In genomic region chr5:14676320-14676719, GRCh38 we compare ENCODE assay signal across 8 cellular contexts. TPM values are rescaled to one million over a fixed set of nuclear protein-coding genes. Genes with fewer than 3 reads are reported as not detected.
DNase-seq lines count a peak whose midpoint lies in the region; ATAC-seq, FAIRE-seq and TF ChIP-seq lines count a peak whose summit lies in the region.

No MANE protein-coding gene starts in this region.

- H3K4me1 Mint-ChIP-seq in type B pancreatic cell (ENCODE audit: unreplicated experiment), result peaks cover 36% of the 10 kb centered on the region

- intact Hi-C loops in OCI-LY7 (cut with micrococcal nuclease; ENCODE audit: unreplicated experiment), result no loop called here

- no peak overlapping the region for H2BK120ac ChIP-seq in H1 (replicated peaks; ENCODE audit: low read depth, low read length)

- H3K9ac ChIP-seq in H1 (replicated peaks in 1 of 4; ENCODE audit: extremely low read depth in 1 of 4, low read depth in 3 of 4, low read length in 3 of 4), result no peak overlapping the region

- H2BK12ac ChIP-seq in H1 (ENCODE audit: low read depth, low read length), result no peak overlapping the region

- H4K5ac ChIP-seq in H1 (ENCODE audit: insufficient read length, low read depth, low read length), result no peak overlapping the region

- H3K4me2 ChIP-seq in OCI-LY7 (ENCODE audit: low read length), result peak overlapping the region; percentile 72
- H3K4me2 ChIP-seq in H1 (ENCODE audit: insufficient read depth in 1 of 2, low read depth in 2 of 2, low read length in 2 of 2), result no peak overlapping the region

- no peak overlapping the region for H2AK5ac ChIP-seq in H1 (ENCODE audit: low read depth, low read length)

- peaks cover 18% of the 10 kb centered on the region for H3K36me3 Mint-ChIP-seq in type B pancreatic cell

- H3K27me3 ChIP-seq in H1 (replicated peaks in 1 of 4; ENCODE audit: control insufficient read depth in 3 of 4, extremely low read depth in 1 of 4, insufficient read depth in 3 of 4, low read length in 3 of 4), result no peaks in the 10 kb centered on the region

- H3K9me2 ChIP-seq in OCI-LY7 (ENCODE audit: insufficient read depth, low read length), result no peaks in the 10 kb centered on the region

- H2AFZ ChIP-seq in OCI-LY7 (ENCODE audit: low read length), result no peak overlapping the region
- H2AFZ ChIP-seq in H1 (ENCODE audit: low read length), result no peak overlapping the region

- H3K9me3 Mint-ChIP-seq in type B pancreatic cell, result no peaks in the 10 kb centered on the region

- peak; percentile 57 to 62 for ATAC-seq in activated CD4-positive, CD25-positive, alpha-beta regulatory T cell treated with anti-CD3 and anti-CD28 coated beads, Interleukin-2, amount 50 U/mL, for 24 hours
- peak; percentile 48 for ATAC-seq in HG02885 (IDR thresholded peaks at IDR 0.05; ENCODE audit: poor library complexity, unreplicated experiment)

- H2BK5ac ChIP-seq in H1 (ENCODE audit: low read depth, low read length), result 0 out of 2 replicates have a peak overlapping the region, but pooled peaks have one; percentile 36

- H3K4ac ChIP-seq in H1 (replicated peaks; ENCODE audit: insufficient read length, low read depth, low read length), result no peak overlapping the region

- H4K20me1 ChIP-seq in OCI-LY7 (ENCODE audit: insufficient read depth, low read length), result peaks cover 17% of the 10 kb centered on the region
- peaks cover 1 to 4% of the 10 kb centered on the region in 2 experiments for H4K20me1 ChIP-seq in H1 (replicated peaks in 1 of 2; ENCODE audit: control insufficient read depth in 1 of 2, insufficient read depth in 2 of 2, low read length in 2 of 2)

- no peak for TF ChIP-seq EP300 in H1 (IDR thresholded peaks at IDR 0.05; ENCODE audit: borderline replicate concordance in 1 of 2, low read depth in 2 of 2, low read length in 2 of 2)

- H4K8ac ChIP-seq in H1 (ENCODE audit: extremely low read depth, insufficient read depth, low read length), result no peak overlapping the region; the same call in 1 of the 2 replicates

- H3K79me1 ChIP-seq in H1 (ENCODE audit: low read depth, low read length), result peaks cover 11% of the 10 kb centered on the region; the same call in 1 of the 2 replicates

- H2BK20ac ChIP-seq in H1 (ENCODE audit: low read length), result 0 out of 2 replicates have a peak overlapping the region, but pooled peaks have one; percentile 6

- no peak for DNase-seq in activated CD4-positive, CD25-positive, alpha-beta regulatory T cell treated with anti-CD3 and anti-CD28 coated beads, Interleukin-2, amount 50 U/mL, for 72 hours
- DNase-seq in OCI-LY7 (ENCODE audit: low spot score), result no peak
- no peak for DNase-seq in H1 (ENCODE audit: low read depth in 1 of 2, low spot score in 2 of 2)
- DNase-seq in stimulated activated CD8-positive, alpha-beta memory T cell treated with anti-CD3 and anti-CD28 coated beads, Interleukin-4, amount 100 ng/mL, for 48 hours, result peak; percentile 63
- no peak for DNase-seq in NCI-H2171 treated with DMSO at 0.1 percent for 48 hours (lab: John Stamatoyannopoulos, UW)
- DNase-seq in type B pancreatic cell (ENCODE audit: extremely low spot score, unreplicated experiment), result no peak

- no peak overlapping the region for H3K4me3 ChIP-seq in OCI-LY7 (ENCODE audit: low read depth, low read length, poor library complexity, severe bottlenecking)
- H3K4me3 ChIP-seq in H1 (ENCODE audit: extremely low read depth in 1 of 4, insufficient read depth in 2 of 4, low read depth in 3 of 4, low read length in 4 of 4), result no peak overlapping the region

- POLR2A ChIA-PET in OCI-LY7 (lab: Charles Lee) (interaction anchor here (0.7 to 2.1 kb wide), 4 partner anchors 8 to 82 kb away, joined by 3 to 7 read pairs (median 6); no protein-coding TSS in a partner anchor), H1 (lab: Charles Lee; ENCODE audit: partially characterized antibody) (no interaction called here)

- TF ChIP-seq CTCF in OCI-LY7 (conservative IDR thresholded peaks at IDR 0.05; ENCODE audit: low read length) (no peak), H1 (IDR thresholded peaks at IDR 0.05; ENCODE audit: control extremely low read depth in 1 of 3, insufficient read depth in 1 of 3, low read depth in 1 of 3, low read length in 3 of 3) (no peak), type B pancreatic cell (conservative IDR thresholded peaks at IDR 0.05) (no peak)

- no peak for TF ChIP-seq POLR2A in H1 (IDR thresholded peaks at IDR 0.05; ENCODE audit: control extremely low read depth in 1 of 2, low read depth in 2 of 2, low read length in 2 of 2)

- no peaks in the 10 kb centered on the region for H3K27me3 Mint-ChIP-seq in type B pancreatic cell

- no peak overlapping the region for H3K18ac ChIP-seq in H1 (ENCODE audit: extremely low read depth, low read length)

- no peak overlapping the region for H3K4me3 Mint-ChIP-seq in type B pancreatic cell

- H3K56ac ChIP-seq in H1 (replicated peaks; ENCODE audit: insufficient read length, low read depth, low read length), result no peak overlapping the region

- peak overlapping the region; percentile 0; the same call in 1 of the 2 replicates for H2BK15ac ChIP-seq in H1 (ENCODE audit: low read length)

- H3K36me3 ChIP-seq in OCI-LY7 (ENCODE audit: insufficient read depth, low read length) (peaks cover 69% of the 10 kb centered on the region), H1 (ENCODE audit: control insufficient read depth in 2 of 4, insufficient read depth in 4 of 4, low read length in 3 of 4) (peaks cover 0 to 7% (median 3%) of the 10 kb centered on the region in 4 experiments; a peak in 4 of 8 replicates)

- no TSS peak for BruUV-seq in OCI-LY7 (replicated peaks; lab: Mats Ljungman, UMichigan)

- TF ChIP-seq RAD21 in H1 (IDR thresholded peaks at IDR 0.05 in 1 of 2, conservative IDR thresholded peaks at IDR 0.05 in 1 of 2; ENCODE audit: low read depth in 2 of 2, low read length in 2 of 2), result no peak

- no peak for FAIRE-seq in H1 (lab: Jason Lieb, UNC)

- no peak overlapping the region for H3K14ac ChIP-seq in H1 (ENCODE audit: insufficient read length)

- no peaks in the 10 kb centered on the region for H3K9me3 ChIP-seq in OCI-LY7 (ENCODE audit: low read length)
- H3K9me3 ChIP-seq in H1 (ENCODE audit: insufficient read depth in 2 of 2, low read depth in 1 of 2, low read length in 1 of 2), result no peaks in the 10 kb centered on the region

- no peak overlapping the region for H4K91ac ChIP-seq in H1 (replicated peaks; ENCODE audit: insufficient read length, low read length)

- no peaks in the 10 kb centered on the region for H3K23me2 ChIP-seq in H1 (ENCODE audit: low read depth, low read length)

- H3K27ac ChIP-seq in OCI-LY7 (ENCODE audit: low read depth, low read length, poor library complexity, severe bottlenecking) (peak overlapping the region; percentile 61), H1 (ENCODE audit: low read depth, low read length) (no peak overlapping the region)

- CTCF ChIA-PET in OCI-LY7 (lab: Charles Lee; ENCODE audit: unreplicated experiment), result no interaction called here
- CTCF ChIA-PET in H1 (lab: Charles Lee; ENCODE audit: partially characterized antibody), result interaction anchor here (0.7 to 2.0 kb wide), 3 partner anchors 9 to 186 kb away, joined by 3 to 12 read pairs (median 3); no protein-coding TSS in a partner anchor

- H3K4me1 ChIP-seq in OCI-LY7 (ENCODE audit: insufficient read depth, low read length, poor library complexity, severe bottlenecking), result peaks cover 55% of the 10 kb centered on the region
- H3K4me1 ChIP-seq in H1 (replicated peaks in 1 of 4; ENCODE audit: control insufficient read depth in 3 of 4, insufficient read depth in 4 of 4, low read length in 3 of 4), result peaks cover 3 to 14% (median 7%) of the 10 kb centered on the region in 4 experiments; a peak in 5 of 7 replicates

- H3K79me2 ChIP-seq in OCI-LY7 (ENCODE audit: insufficient read depth, low read depth, low read length) (peaks cover 79% of the 10 kb centered on the region), H1 (ENCODE audit: control insufficient read depth in 1 of 2, insufficient read depth in 2 of 2, low read length in 2 of 2) (peaks cover 0 to 48% of the 10 kb centered on the region in 2 experiments; a peak in 3 of 4 replicates)

- 93% methylated on average over 3 of the region's 3 CpGs; no CpG with 5 or more reads in 1 of the 2 experiments for WGBS in H1 (ENCODE audit: extremely low coverage in 1 of 2, insufficient coverage in 1 of 2, insufficient read length in 1 of 2, insufficient replicate concordance in 2 of 2, low coverage in 1 of 2, low lambda C conversion rate in 2 of 2, missing lambda C conversion rate in 1 of 2), 2 experiments

- H3K27ac Mint-ChIP-seq in type B pancreatic cell, result no peak overlapping the region

- H3K23ac ChIP-seq in H1 (ENCODE audit: insufficient read length), result no peak overlapping the region

TF ChIP-seq in H1, 55 proteins besides CTCF, POLR2A, EP300 and RAD21 (continues in another document):
- TF ChIP-seq MAX (IDR thresholded peaks at IDR 0.05) (no peak), MAFK (IDR thresholded peaks at IDR 0.05; ENCODE audit: low read depth, low read length) (no peak), HDAC2 (IDR thresholded peaks at IDR 0.05; ENCODE audit: borderline replicate concordance in 1 of 2, low read depth in 2 of 2, low read length in 2 of 2) (no peak), HDAC6 (IDR thresholded peaks at IDR 0.05; ENCODE audit: low read depth, low read length) (no peak), SRF (IDR thresholded peaks at IDR 0.05; ENCODE audit: low read depth, low read length) (no peak), RFX5 (IDR thresholded peaks at IDR 0.05; ENCODE audit: borderline replicate concordance, low read depth, low read length) (no peak), NRF1 (IDR thresholded peaks at IDR 0.05; ENCODE audit: low read depth, low read length) (no peak), PHF8 (conservative IDR thresholded peaks at IDR 0.05; ENCODE audit: low read depth, low read length) (no peak), YY1 (IDR thresholded peaks at IDR 0.05; ENCODE audit: low read depth, low read length) (no peak), CBX5 (IDR thresholded peaks at IDR 0.05; ENCODE audit: low read depth, low read length) (no peak), NANOG (IDR thresholded peaks at IDR 0.05; ENCODE audit: insufficient read depth, low read depth, low read length, poor library complexity, severe bottlenecking) (no peak)

RNA-seq across cellular contexts. Expression of gene OTULIN, which starts 11.8 kb away (rescaled TPM):
- total RNA-seq in OCI-LY7 (2014; rRNA removed; shearing (Covaris generic)), result 19.2 and 28.7 TPM in 2 replicates
- 45.6 and 46.3 TPM in 2 replicates for total RNA-seq in OCI-LY7 (2022)
- total RNA-seq in H1 (2021; fragmentation: NEBNext Ultra II Directional; extraction: Animal tissue kit (Norgen Biotek cat#: 25700)), result 30.5 and 34.8 TPM in 2 replicates
- polyA plus RNA-seq in H1 (2011; rRNA removed), result 3.8 and 5.2 TPM in 2 replicates
- 7.0 TPM for polyA plus RNA-seq in H1 (2011; cell fraction: cytosol; rRNA removed)
- polyA plus RNA-seq in H1 (2011; cell fraction: nucleus; rRNA removed), result 6.6 TPM
- polyA plus RNA-seq in H1 (2012, experiment 1 of 2), result 8.6 to 17.4 TPM (median 9.4 TPM) in 4 replicates
- polyA plus RNA-seq in H1 (2012, experiment 2 of 2), result 0.71 TPM
- polyA plus RNA-seq in H1 (2013, experiment 1 of 2), result 7.2 TPM
- polyA plus RNA-seq in H1 (2013, experiment 2 of 2), result 6.8 TPM
- 30.6 and 34.9 TPM in 2 replicates for polyA minus RNA-seq in H1 (2011; rRNA and poly(A)+ RNA removed)
- 21.0 TPM for polyA minus RNA-seq in H1 (2011; cell fraction: cytosol; rRNA and poly(A)+ RNA removed)
- polyA minus RNA-seq in H1 (2011; cell fraction: nucleus; rRNA and poly(A)+ RNA removed), result 25.4 TPM
- total RNA-seq in type B pancreatic cell (ENCODE audit: low replicate concordance), result 24.4 and 31.1 TPM in 2 replicates
